In the genomic region with DNA sequence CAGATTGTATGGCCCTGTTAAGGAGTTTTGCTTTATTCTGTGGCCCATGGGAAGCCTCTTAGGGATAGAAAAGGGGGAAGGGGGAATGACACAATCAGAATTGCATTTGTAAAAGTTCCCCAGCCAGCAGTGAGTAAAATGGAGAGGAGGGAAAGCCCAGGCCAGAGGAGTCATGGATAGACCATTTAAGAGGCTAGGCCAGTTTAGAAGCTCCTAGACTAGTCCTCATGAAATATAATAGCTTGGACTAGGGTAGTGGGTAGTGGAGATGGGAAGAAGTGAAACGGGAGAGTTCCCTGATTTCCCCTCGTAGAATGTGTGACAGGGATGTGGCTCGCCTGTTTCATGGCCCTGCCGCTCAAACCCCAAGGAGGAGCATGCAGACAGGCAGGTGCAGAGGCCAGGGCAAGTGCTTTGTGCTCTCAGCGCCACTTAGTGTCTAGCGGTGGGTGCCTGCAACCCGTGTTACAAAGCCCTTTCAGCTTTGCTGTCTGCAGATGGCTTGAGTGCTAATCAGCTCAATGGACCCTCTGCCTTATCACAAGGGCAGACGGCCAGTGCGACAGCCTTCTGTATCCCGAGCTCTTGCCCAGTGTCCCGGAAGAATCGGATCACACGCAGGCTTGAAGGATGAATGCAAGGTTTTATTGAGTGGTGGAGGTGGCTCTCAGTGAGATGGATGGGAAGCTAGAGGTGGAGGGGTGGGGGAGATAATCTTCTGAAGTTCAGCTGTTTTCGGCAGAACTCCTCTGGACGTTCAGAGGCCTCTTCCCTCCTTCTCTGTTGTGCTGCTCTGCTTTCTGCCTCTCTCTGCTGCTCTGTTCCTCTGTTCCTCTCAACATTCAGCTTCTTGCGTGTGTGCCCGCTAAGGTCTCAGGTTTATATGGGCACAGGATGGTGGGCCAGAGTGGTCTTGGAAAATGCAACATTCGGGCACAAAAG, we compare ENCODE assay signal across 9 cellular contexts.
DNase-seq lines count a peak whose midpoint lies in the region; ATAC-seq and TF ChIP-seq lines count a peak whose summit lies in the region.
"Had no signal": no experiment of that assay in that cellular context is flagged by ENCODE, and none has a peak within 500 bp of the region (broad histone marks: within the 10 kb centered on the region; RNA-seq: fewer than 3 reads in every experiment).

No MANE protein-coding gene starts in this region.

- ATAC-seq in GM21786 (IDR thresholded peaks at IDR 0.05; ENCODE audit: unreplicated experiment) (peak; percentile 82), HG03565 (IDR thresholded peaks at IDR 0.05; ENCODE audit: unreplicated experiment) (no peak), GM21367 (IDR thresholded peaks at IDR 0.05; ENCODE audit: unreplicated experiment) (no peak)
- ATAC-seq in activated naive CD8-positive, alpha-beta T cell treated with anti-CD3 and anti-CD28 coated beads, Interleukin-2, amount 10 ng/mL, durations not matched to agents 7 days and 5 days (ENCODE audit: low read depth), result peak; percentile 74

- H3K9me3 ChIP-seq in BE2C (no peaks in the 10 kb centered on the region), prostate gland (no peaks in the 10 kb centered on the region)
- H3K9me3 ChIP-seq: heart right ventricle had no signal

- 76% methylated on average over 18 of the region's 18 CpGs for WGBS in prostate gland

- DNase-seq in BE2C (peak; percentile 45), NCI-H524 treated with DMSO at 0.1 percent for 48 hours (lab: John Stamatoyannopoulos, UW) (peak; percentile 77), posterior cingulate gyrus (peak in 6 of 10 donors; percentile 12 to 90 (median 42)), prostate gland (ENCODE audit: low spot score) (no peak)
- peak; percentile 45 for DNase-seq in activated naive CD8-positive, alpha-beta T cell treated with anti-CD3 and anti-CD28 coated beads, Interleukin-2, amount 10 ng/mL, durations not matched to agents 7 days and 5 days

- H3K36me3 Mint-ChIP-seq in activated naive CD8-positive, alpha-beta T cell treated with anti-CD3 and anti-CD28 coated beads, Interleukin-2, amount 10 ng/mL, durations not matched to agents 7 days and 5 days, result peaks cover 8% of the 10 kb centered on the region

- TF ChIP-seq CTCF in BE2C (IDR thresholded peaks at IDR 0.05; ENCODE audit: low read depth, low read length) (peak; percentile 23), prostate gland (IDR thresholded peaks at IDR 0.05) (no peak)

- no peak overlapping the region for H3K27ac ChIP-seq in prostate gland

- H3K4me1 ChIP-seq in BE2C, result peaks cover 3% of the 10 kb centered on the region; the same call in 1 of the 2 replicates
- no peaks in the 10 kb centered on the region for H3K4me1 ChIP-seq in prostate gland (replicated peaks)

- peaks cover 2% of the 10 kb centered on the region for H3K27me3 Mint-ChIP-seq in activated naive CD8-positive, alpha-beta T cell treated with anti-CD3 and anti-CD28 coated beads, Interleukin-2, amount 10 ng/mL, durations not matched to agents 7 days and 5 days

- intact Hi-C loops in posterior cingulate gyrus (cut with DNase I) (loop anchor here (5.0 kb wide), 2 partner anchors 49 to 146 kb away; a partner anchor contains a TSS), prostate gland (cut with DNase I) (no loop called here)

- POLR2A ChIA-PET in activated naive CD8-positive, alpha-beta T cell treated with anti-CD3 and anti-CD28 coated beads, Interleukin-2, amount 10 ng/mL, durations not matched to agents 7 days and 5 days (lab: Charles Lee), result interaction anchor here (1.0 to 1.9 kb wide), 3 partner anchors 10 to 146 kb away, joined by 3 to 13 read pairs (median 4); a partner anchor contains a TSS

- H3K4me3 Mint-ChIP-seq in activated naive CD8-positive, alpha-beta T cell treated with anti-CD3 and anti-CD28 coated beads, Interleukin-2, amount 10 ng/mL, durations not matched to agents 7 days and 5 days, result peak overlapping the region; percentile 67

- H3K4me1 Mint-ChIP-seq in activated naive CD8-positive, alpha-beta T cell treated with anti-CD3 and anti-CD28 coated beads, Interleukin-2, amount 10 ng/mL, durations not matched to agents 7 days and 5 days, result peaks cover 27% of the 10 kb centered on the region

- H3K9me3 Mint-ChIP-seq in activated naive CD8-positive, alpha-beta T cell treated with anti-CD3 and anti-CD28 coated beads, Interleukin-2, amount 10 ng/mL, durations not matched to agents 7 days and 5 days, result peaks cover 4% of the 10 kb centered on the region

- H3K36me3 ChIP-seq in BE2C (no peaks in the 10 kb centered on the region), prostate gland (no peaks in the 10 kb centered on the region)
- H3K36me3 ChIP-seq: heart right ventricle had no signal

- H3K27me3 ChIP-seq in BE2C, result no peaks in the 10 kb centered on the region
- no peaks in the 10 kb centered on the region for H3K27me3 ChIP-seq in prostate gland (replicated peaks; ENCODE audit: insufficient read depth)
- H3K27me3 ChIP-seq: heart right ventricle had no signal

- no peak for TF ChIP-seq POLR2A in prostate gland (IDR thresholded peaks at IDR 0.05)

- H3K4me3 ChIP-seq in BE2C (ENCODE audit: low read depth, low read length) (no peak overlapping the region), prostate gland (no peak overlapping the region)
- H3K4me3 ChIP-seq: heart right ventricle had no signal

- peak overlapping the region; percentile 87 for H3K27ac Mint-ChIP-seq in activated naive CD8-positive, alpha-beta T cell treated with anti-CD3 and anti-CD28 coated beads, Interleukin-2, amount 10 ng/mL, durations not matched to agents 7 days and 5 days

Comparison
In these comparisons a context has a peak if more than half of its experiments do, and no peak if none do; other contexts are left out.
1. ATAC-seq: peak in GM21786 (single experiment) and activated naive CD8-positive, alpha-beta T cell treated with anti-CD3 and anti-CD28 coated beads, Interleukin-2, amount 10 ng/mL, durations not matched to agents 7 days and 5 days (single experiment); none in HG03565 (single experiment) and GM21367 (single experiment).